In genomic region chr7:30184804-30185487, GRCh38 we compare ENCODE assay signal across 15 cellular contexts. TPM values are rescaled to one million over a fixed set of nuclear protein-coding genes. Genes with fewer than 3 reads are reported as not detected.
DNase-seq lines count a peak whose midpoint lies in the region; ATAC-seq and TF ChIP-seq lines count a peak whose summit lies in the region.
"Had no signal": no experiment of that assay in that cellular context is flagged by ENCODE, and none has a peak within 500 bp of the region (broad histone marks: within the 10 kb centered on the region; RNA-seq: fewer than 3 reads in every experiment).

No MANE protein-coding gene starts in this region.

- WGBS in mammary epithelial cell (ENCODE audit: low coverage, missing lambda C conversion rate): 66% methylated on average over 4 of the region's 4 CpGs

- H3K36me3 ChIP-seq in mammary epithelial cell (ENCODE audit: insufficient read depth, low read length) (no peaks in the 10 kb centered on the region), tibial artery (no peaks in the 10 kb centered on the region), vagina (no peaks in the 10 kb centered on the region)
- H3K36me3 ChIP-seq: esophagus squamous epithelium, prostate gland had no signal

- no peaks in the 10 kb centered on the region for H3K4me1 ChIP-seq in mammary epithelial cell (ENCODE audit: insufficient read depth, low read length)
- peaks cover 0 to 55% (median 36%) of the 10 kb centered on the region in 4 donors for H3K4me1 ChIP-seq in tibial artery
- H3K4me1 ChIP-seq in vagina: no peaks in the 10 kb centered on the region
- H3K4me1 ChIP-seq: prostate gland had no signal

- no peak overlapping the region for H3K4me2 ChIP-seq in mammary epithelial cell (ENCODE audit: insufficient read depth, low read depth, low read length)

- no peak for TF ChIP-seq CTCF in mammary epithelial cell (conservative IDR thresholded peaks at IDR 0.05 in 1 of 2, IDR thresholded peaks at IDR 0.05 in 1 of 2; ENCODE audit: extremely low read depth in 1 of 2, insufficient read depth in 1 of 2, low read depth in 1 of 2, low read length in 2 of 2)
- no peak for TF ChIP-seq CTCF in tibial artery (IDR thresholded peaks at IDR 0.05)
- TF ChIP-seq CTCF in vagina (IDR thresholded peaks at IDR 0.05): no peak

- no peak overlapping the region for H3K9ac ChIP-seq in mammary epithelial cell (ENCODE audit: insufficient read depth, low read length)

- H3K9me3 ChIP-seq in mammary epithelial cell (replicated peaks; ENCODE audit: insufficient read depth, low read length) (no peaks in the 10 kb centered on the region), tibial artery (no peaks in the 10 kb centered on the region), vagina (no peaks in the 10 kb centered on the region)
- H3K9me3 ChIP-seq: esophagus squamous epithelium, prostate gland had no signal

- H3K27ac ChIP-seq in mammary epithelial cell (ENCODE audit: insufficient read depth, low read depth, low read length) (no peak overlapping the region), tibial artery (peak overlapping the region; percentile 40 to 73), vagina (no peak overlapping the region)
- H3K27ac ChIP-seq: prostate gland had no signal

- H3K4me3 ChIP-seq in mammary epithelial cell (replicated peaks in 1 of 3; ENCODE audit: insufficient read depth in 1 of 3, low read depth in 2 of 3, low read length in 3 of 3) (no peak overlapping the region), tibial artery (no peak overlapping the region), vagina (no peak overlapping the region)
- H3K4me3 ChIP-seq: esophagus squamous epithelium, prostate gland had no signal

- H3K27me3 ChIP-seq in mammary epithelial cell (ENCODE audit: insufficient read depth, low read length) (no peaks in the 10 kb centered on the region), tibial artery (no peaks in the 10 kb centered on the region), vagina (no peaks in the 10 kb centered on the region)
- H3K27me3 ChIP-seq: esophagus squamous epithelium had no signal

- dilution Hi-C loops in mammary epithelial cell (cut with HindIII; ENCODE audit: low sequenced_read_pairs): loop anchor here (5.0 kb wide), 1 partner anchor 37 kb away; no protein-coding TSS in a partner anchor

- no TSS peak for BruUV-seq in mammary epithelial cell (replicated peaks; lab: Mats Ljungman, UMichigan)

- H2AFZ ChIP-seq in mammary epithelial cell (ENCODE audit: low read depth, low read length): peak overlapping the region; percentile 10

- in situ Hi-C loops in mammary epithelial cell (cut with MboI; ENCODE audit: low sequenced_read_pairs in 2 of 2): no loop called here

- ATAC-seq in HG02885 (IDR thresholded peaks at IDR 0.05; ENCODE audit: poor library complexity, unreplicated experiment): no peak
- ATAC-seq in GM19452 (IDR thresholded peaks at IDR 0.05; ENCODE audit: unreplicated experiment): no peak
- ATAC-seq: activated CD8-positive, alpha-beta memory T cell treated with anti-CD3 and anti-CD28 coated beads, Interleukin-2, amount 10 ng/mL, durations not matched to agents 7 days and 5 days had no signal

- H3K79me2 ChIP-seq in mammary epithelial cell (ENCODE audit: insufficient read depth, low read length): no peaks in the 10 kb centered on the region

- intact Hi-C loops in mammary epithelial cell (cut with micrococcal nuclease) (no loop called here), tibial artery (cut with DNase I; ENCODE audit: low total_unique reads) (no loop called here), vagina (cut with DNase I) (no loop called here)

- H4K20me1 ChIP-seq in mammary epithelial cell (ENCODE audit: insufficient read depth, low read length): no peaks in the 10 kb centered on the region

- TF ChIP-seq POLR2A in vagina (IDR thresholded peaks at IDR 0.05): no peak

- DNase-seq in MV-4-11 (lab: John Stamatoyannopoulos, UW) (peak; percentile 100), mammary epithelial cell (peak; percentile 16), midbrain (lab: John Stamatoyannopoulos, UW) (peak; percentile 66), tibial artery (peak; percentile 46 to 81), vagina (ENCODE audit: extremely low spot score in 2 of 2) (no peak)
- DNase-seq in activated naive CD4-positive, alpha-beta T cell (lab: John Stamatoyannopoulos, UW): no peak
- DNase-seq: activated CD8-positive, alpha-beta memory T cell treated with anti-CD3 and anti-CD28 coated beads, Interleukin-2, amount 10 ng/mL, durations not matched to agents 7 days and 5 days; DMS 273 treated with DMSO at 0.1 percent for 48 hours; esophagus squamous epithelium; kidney glomerular epithelial cell; MM.1S; T-helper 2 cell had no signal

- CTCF ChIA-PET in mammary epithelial cell (lab: Charles Lee; ENCODE audit: low non-redundant PET): no interaction called here

RNA-seq across cellular contexts. Expression of gene MTURN, which starts 50.2 kb away (rescaled TPM):
- total RNA-seq in mammary epithelial cell (10 to 100 TPM in 1 of 2 donors, 1 to 10 TPM in 1; 9.7 to 15.5 TPM), vagina (44.2 TPM)
- polyA plus RNA-seq in mammary epithelial cell: 5.2 TPM
- polyA minus RNA-seq in mammary epithelial cell: 7.6 TPM

Comparison
In these comparisons a context has a peak if more than half of its experiments do, and no peak if none do; other contexts are left out.
1. DNase-seq: peak in MV-4-11 (single experiment), mammary epithelial cell (single experiment), midbrain (single experiment) and tibial artery (2 of 2); none in activated naive CD4-positive, alpha-beta T cell (0 of 4) and vagina (0 of 2).
2. H3K27ac ChIP-seq: peak in tibial artery (2 of 2); none in mammary epithelial cell (single experiment) and vagina (single experiment).